In genomic region chr9:124810513-124811355, GRCh38 we compare ENCODE assay signal across 10 cellular contexts. TPM values are rescaled to one million over a fixed set of nuclear protein-coding genes. Genes with fewer than 3 reads are reported as not detected.
DNase-seq lines count a peak whose midpoint lies in the region; FAIRE-seq and TF ChIP-seq lines count a peak whose summit lies in the region.
"Had no signal": no experiment of that assay in that cellular context is flagged by ENCODE, and none has a peak within 500 bp of the region (broad histone marks: within the 10 kb centered on the region; RNA-seq: fewer than 3 reads in every experiment).

No MANE protein-coding gene starts in this region.

- H3K4me1 ChIP-seq in smooth muscle cell (ENCODE audit: low read depth): peaks cover 21% of the 10 kb centered on the region

- H3F3A ChIP-seq in smooth muscle cell (ENCODE audit: low read depth): peaks cover 25% of the 10 kb centered on the region

- H4K20me1 ChIP-seq in smooth muscle cell (ENCODE audit: low read depth): no peaks in the 10 kb centered on the region

- peak overlapping the region; percentile 78 for H3K9ac ChIP-seq in smooth muscle cell (ENCODE audit: low read depth)

- H2AFZ ChIP-seq in smooth muscle cell (ENCODE audit: low read depth): peak overlapping the region; percentile 50

- DNase-seq in HK-2 (ENCODE audit: unreplicated experiment): peak; percentile 61
- peak; percentile 82 for DNase-seq in brain microvascular endothelial cell
- DNase-seq in iPS DF 19.7 (ENCODE audit: low read depth, low spot score): peak; percentile 71
- DNase-seq in smooth muscle cell (lab: John Stamatoyannopoulos, UW; ENCODE audit: unreplicated experiment): peak; percentile 15
- DNase-seq in D721Med (ENCODE audit: insufficient read length, low spot score): no peak
- DNase-seq in NCI-H82 treated with DMSO at 0.1 percent for 48 hours (lab: John Stamatoyannopoulos, UW; ENCODE audit: unreplicated experiment): no peak
- no peak for DNase-seq in NCI-H748 treated with DMSO at 0.1 percent for 48 hours (lab: John Stamatoyannopoulos, UW)
- DNase-seq in NCI-H446 (lab: John Stamatoyannopoulos, UW): no peak
- DNase-seq: NCI-H187 had no signal

- H3K36me3 ChIP-seq in brain microvascular endothelial cell (replicated peaks) (no peaks in the 10 kb centered on the region), smooth muscle cell (ENCODE audit: low read depth) (no peaks in the 10 kb centered on the region)

- H3K4me2 ChIP-seq in smooth muscle cell: peak overlapping the region; percentile 72

- peak overlapping the region; percentile 94 for H3K27ac ChIP-seq in brain microvascular endothelial cell
- peak overlapping the region; percentile 93 for H3K27ac ChIP-seq in smooth muscle cell (ENCODE audit: low read depth)

- 28% methylated on average over 12 of the region's 14 CpGs for WGBS in smooth muscle cell (ENCODE audit: low lambda C conversion rate)

- FAIRE-seq in D721Med (lab: Jason Lieb, UNC): no peak

- H3K9me3 ChIP-seq in smooth muscle cell (replicated peaks; ENCODE audit: low read depth): no peaks in the 10 kb centered on the region

- in situ Hi-C loops in brain microvascular endothelial cell (cut with HindIII; ENCODE audit: low pct_ligation_motif_present, low sequenced_read_pairs): no loop called here

- H3K4me3 ChIP-seq in brain microvascular endothelial cell (ENCODE audit: low read depth, low read length) (no peak overlapping the region), smooth muscle cell (no peak overlapping the region)

- H3K27me3 ChIP-seq in brain microvascular endothelial cell (replicated peaks) (no peaks in the 10 kb centered on the region), smooth muscle cell (ENCODE audit: low read depth) (no peaks in the 10 kb centered on the region)

- H3K79me2 ChIP-seq in smooth muscle cell (ENCODE audit: low read depth): no peaks in the 10 kb centered on the region

- TF ChIP-seq CTCF in brain microvascular endothelial cell (IDR thresholded peaks at IDR 0.05; ENCODE audit: low read depth, low read length, missing control alignments) (no peak), smooth muscle cell (IDR thresholded peaks at IDR 0.05; ENCODE audit: borderline replicate concordance, insufficient read depth, poor library complexity, severe bottlenecking) (no peak), D721Med (IDR thresholded peaks at IDR 0.05; ENCODE audit: insufficient read depth, missing control alignments) (no peak)

RNA-seq across cellular contexts. Expression of gene OLFML2A, which starts 33.8 kb away (rescaled TPM):
- total RNA-seq in smooth muscle cell: 6.6 and 17.0 TPM in 2 replicates
- 3.5 and 11.2 TPM in 2 replicates for polyA plus RNA-seq in smooth muscle cell

RNA-seq across cellular contexts. Expression of gene NR6A1, which starts 39.6 kb away (rescaled TPM):
- 0.31 and 1.5 TPM in 2 replicates for total RNA-seq in smooth muscle cell
- polyA plus RNA-seq in smooth muscle cell: 0.17 and 0.28 TPM in 2 replicates

RNA-seq across cellular contexts. Expression of gene WDR38, which starts 42.5 kb away (rescaled TPM):
- not detected in 2 replicates for total RNA-seq in smooth muscle cell
- polyA plus RNA-seq in smooth muscle cell: 0.41 TPM in 1 of 2 replicates, not detected in the other
- total RNA-seq: glomerular endothelial cell had no signal

RNA-seq across cellular contexts. Expression of gene RPL35, which starts 51.0 kb away (rescaled TPM):
- 1,579 and 1,932 TPM in 2 replicates for total RNA-seq in smooth muscle cell
- polyA plus RNA-seq in smooth muscle cell: 1,321 and 1,396 TPM in 2 replicates

RNA-seq across cellular contexts. Expression of gene ARPC5L, which starts 51.2 kb away (rescaled TPM):
- total RNA-seq in smooth muscle cell: 20.9 and 30.4 TPM in 2 replicates
- 69.8 and 83.9 TPM in 2 replicates for polyA plus RNA-seq in smooth muscle cell

Comparison
In these comparisons a context has a peak if more than half of its experiments do, and no peak if none do; other contexts are left out.
1. DNase-seq: peak in HK-2 (single experiment), brain microvascular endothelial cell (single experiment), iPS DF 19.7 (single experiment) and smooth muscle cell (single experiment); none in D721Med (single experiment), NCI-H82 treated with DMSO at 0.1 percent for 48 hours (single experiment), NCI-H748 treated with DMSO at 0.1 percent for 48 hours (single experiment) and NCI-H446 (0 of 2).